1 cellular context compared by ENCODE assay signal in genomic region chr6:154649723-154650122, GRCh38.
TF ChIP-seq lines count a peak whose summit lies in the region.

No MANE protein-coding gene starts in this region.

TF ChIP-seq in HepG2, 621 proteins besides CTCF, POLR2A, EP300 and RAD21:
- TF ChIP-seq ZSCAN20 (CRISPR knock-in tag; IDR thresholded peaks at IDR 0.05; ENCODE audit: borderline replicate concordance) (no peak), FOXA1 (IDR thresholded peaks at IDR 0.05) (no peak), FOXA1 (CRISPR knock-in tag; IDR thresholded peaks at IDR 0.05) (no peak), BCL6 (CRISPR knock-in tag; IDR thresholded peaks at IDR 0.05) (0 out of 2 replicates have a peak, but pooled peaks have one; percentile 52)
